7 cellular contexts compared by ENCODE assay signal in the genomic region with DNA sequence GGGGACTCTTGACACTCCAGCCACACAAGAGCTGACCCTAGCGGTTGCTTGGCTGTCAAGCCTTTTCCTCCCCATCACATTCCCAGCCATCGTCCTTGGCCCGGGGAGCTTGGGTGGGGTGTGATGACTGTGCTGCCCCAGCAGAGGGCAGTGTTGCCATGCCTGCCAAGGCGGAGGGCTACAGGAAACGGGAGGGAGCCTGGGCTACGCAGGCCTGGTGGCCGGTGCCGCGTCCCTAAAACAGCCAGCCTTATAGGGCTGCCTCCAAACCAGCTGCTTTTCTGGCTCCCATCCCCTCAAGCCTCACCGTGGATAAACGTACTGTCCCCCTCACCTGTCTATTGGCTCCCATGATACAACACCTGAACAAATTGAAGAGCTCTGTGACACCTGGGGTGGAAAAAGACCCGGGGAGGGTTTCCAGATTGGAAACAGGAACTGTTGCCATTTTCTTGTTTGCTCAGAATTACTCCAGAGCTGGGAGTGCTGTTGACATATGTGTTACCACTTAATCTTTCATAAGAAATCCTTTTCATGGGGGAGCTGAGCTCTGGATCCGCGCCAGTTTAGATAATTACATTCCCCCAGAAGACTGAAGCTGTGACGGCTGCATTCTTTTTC.
DNase-seq lines count a peak whose midpoint lies in the region; ATAC-seq and TF ChIP-seq lines count a peak whose summit lies in the region.

No MANE protein-coding gene starts in this region.

- no peaks in the 10 kb centered on the region for H4K20me1 ChIP-seq in GM23248 (ENCODE audit: insufficient read depth)
- no peaks in the 10 kb centered on the region for H4K20me1 ChIP-seq in OCI-LY7 (ENCODE audit: insufficient read depth, low read length)

- CTCF ChIA-PET in OCI-LY7 (lab: Charles Lee; ENCODE audit: unreplicated experiment), result no interaction called here

- no peaks in the 10 kb centered on the region for H3F3A ChIP-seq in GM23248 (ENCODE audit: insufficient read depth)

- no peaks in the 10 kb centered on the region for H3K4me1 ChIP-seq in GM23248 (ENCODE audit: insufficient read depth)
- no peaks in the 10 kb centered on the region for H3K4me1 ChIP-seq in OCI-LY7 (ENCODE audit: insufficient read depth, low read length, poor library complexity, severe bottlenecking)

- H2AFZ ChIP-seq in GM23248, result peak overlapping the region; percentile 41; the same call in 1 of the 2 replicates
- H2AFZ ChIP-seq in OCI-LY7 (ENCODE audit: low read length), result no peak overlapping the region

- H3K4me3 ChIP-seq in GM12864 (ENCODE audit: low read depth, low read length), result no peak overlapping the region
- no peak overlapping the region for H3K4me3 ChIP-seq in GM23248
- H3K4me3 ChIP-seq in OCI-LY7 (ENCODE audit: low read depth, low read length, poor library complexity, severe bottlenecking), result no peak overlapping the region

- ATAC-seq in sciatic nerve, result peak; percentile 96

- no peaks in the 10 kb centered on the region for H3K27me3 ChIP-seq in GM23248 (replicated peaks; ENCODE audit: insufficient read depth)

- TF ChIP-seq CTCF in GM12864 (IDR thresholded peaks at IDR 0.05; ENCODE audit: low read depth, low read length, missing control alignments), result peak; percentile 99
- peak; percentile 92 for TF ChIP-seq CTCF in OCI-LY7 (conservative IDR thresholded peaks at IDR 0.05; ENCODE audit: low read length)

- peak overlapping the region; percentile 56 for H3K4me2 ChIP-seq in GM23248 (ENCODE audit: unreplicated experiment)
- no peak overlapping the region for H3K4me2 ChIP-seq in OCI-LY7 (ENCODE audit: low read length)

- no peak overlapping the region for H3K9ac ChIP-seq in GM23248

- H3K27ac ChIP-seq in GM23248 (no peak overlapping the region), OCI-LY7 (ENCODE audit: low read depth, low read length, poor library complexity, severe bottlenecking) (no peak overlapping the region)

- no peaks in the 10 kb centered on the region for H3K9me3 ChIP-seq in GM23248 (ENCODE audit: low read depth)
- H3K9me3 ChIP-seq in OCI-LY7 (ENCODE audit: low read length), result no peaks in the 10 kb centered on the region

- in situ Hi-C loops in GM23248 (cut with MboI) (no loop called here), KBM-7 (cut with MboI; ENCODE audit: low pct_unique_long_range_greater_than_20kb, low sequenced_read_pairs) (no loop called here)

- H3K79me2 ChIP-seq in GM23248 (ENCODE audit: insufficient read depth) (no peaks in the 10 kb centered on the region), OCI-LY7 (ENCODE audit: insufficient read depth, low read depth, low read length) (no peaks in the 10 kb centered on the region)

- no peaks in the 10 kb centered on the region for H3K36me3 ChIP-seq in GM23248 (ENCODE audit: low read depth)
- H3K36me3 ChIP-seq in OCI-LY7 (ENCODE audit: insufficient read depth, low read length), result no peaks in the 10 kb centered on the region

- DNase-seq in GM12864 (ENCODE audit: low read depth) (no peak), GM23248 (peak; percentile 66), KBM-7 (peak; percentile 72), OCI-LY7 (ENCODE audit: low spot score) (peak; percentile 44), anterior cingulate cortex (lab: John Stamatoyannopoulos, UW) (peak in 56 of 58 donors; percentile 7 to 84 (median 64)), iPS DF 19.7 (ENCODE audit: low read depth, low spot score) (peak; percentile 56), sciatic nerve (ENCODE audit: low spot score) (peak; percentile 84)

- 3 to 7% methylated on average over 15 of the region's 15 CpGs for WGBS in GM23248 (ENCODE audit: low coverage in 1 of 2, low lambda C conversion rate in 2 of 2, missing lambda C conversion rate in 2 of 2), 2 experiments

- POLR2A ChIA-PET in OCI-LY7 (lab: Charles Lee), result interaction anchor here (0.5 kb wide), 1 partner anchor 1098 kb away, joined by 4 read pairs; no protein-coding TSS in a partner anchor

- H3K9me2 ChIP-seq in GM23248 (ENCODE audit: insufficient read depth), result no peaks in the 10 kb centered on the region
- H3K9me2 ChIP-seq in OCI-LY7 (ENCODE audit: insufficient read depth, low read length), result no peaks in the 10 kb centered on the region

- intact Hi-C loops in OCI-LY7 (cut with micrococcal nuclease; ENCODE audit: unreplicated experiment) (no loop called here), sciatic nerve (cut with DNase I) (no loop called here)

- BruUV-seq in OCI-LY7 (replicated peaks; lab: Mats Ljungman, UMichigan), result no TSS peak
